In genomic region chr17:69327060-69327831, GRCh38 we compare ENCODE assay signal across 1 cellular context.
A peak's percentile ranks its signal among the peaks of the same experiment; 100 is the strongest.
TF ChIP-seq lines count a peak whose summit lies in the region.

A gene with protein sequence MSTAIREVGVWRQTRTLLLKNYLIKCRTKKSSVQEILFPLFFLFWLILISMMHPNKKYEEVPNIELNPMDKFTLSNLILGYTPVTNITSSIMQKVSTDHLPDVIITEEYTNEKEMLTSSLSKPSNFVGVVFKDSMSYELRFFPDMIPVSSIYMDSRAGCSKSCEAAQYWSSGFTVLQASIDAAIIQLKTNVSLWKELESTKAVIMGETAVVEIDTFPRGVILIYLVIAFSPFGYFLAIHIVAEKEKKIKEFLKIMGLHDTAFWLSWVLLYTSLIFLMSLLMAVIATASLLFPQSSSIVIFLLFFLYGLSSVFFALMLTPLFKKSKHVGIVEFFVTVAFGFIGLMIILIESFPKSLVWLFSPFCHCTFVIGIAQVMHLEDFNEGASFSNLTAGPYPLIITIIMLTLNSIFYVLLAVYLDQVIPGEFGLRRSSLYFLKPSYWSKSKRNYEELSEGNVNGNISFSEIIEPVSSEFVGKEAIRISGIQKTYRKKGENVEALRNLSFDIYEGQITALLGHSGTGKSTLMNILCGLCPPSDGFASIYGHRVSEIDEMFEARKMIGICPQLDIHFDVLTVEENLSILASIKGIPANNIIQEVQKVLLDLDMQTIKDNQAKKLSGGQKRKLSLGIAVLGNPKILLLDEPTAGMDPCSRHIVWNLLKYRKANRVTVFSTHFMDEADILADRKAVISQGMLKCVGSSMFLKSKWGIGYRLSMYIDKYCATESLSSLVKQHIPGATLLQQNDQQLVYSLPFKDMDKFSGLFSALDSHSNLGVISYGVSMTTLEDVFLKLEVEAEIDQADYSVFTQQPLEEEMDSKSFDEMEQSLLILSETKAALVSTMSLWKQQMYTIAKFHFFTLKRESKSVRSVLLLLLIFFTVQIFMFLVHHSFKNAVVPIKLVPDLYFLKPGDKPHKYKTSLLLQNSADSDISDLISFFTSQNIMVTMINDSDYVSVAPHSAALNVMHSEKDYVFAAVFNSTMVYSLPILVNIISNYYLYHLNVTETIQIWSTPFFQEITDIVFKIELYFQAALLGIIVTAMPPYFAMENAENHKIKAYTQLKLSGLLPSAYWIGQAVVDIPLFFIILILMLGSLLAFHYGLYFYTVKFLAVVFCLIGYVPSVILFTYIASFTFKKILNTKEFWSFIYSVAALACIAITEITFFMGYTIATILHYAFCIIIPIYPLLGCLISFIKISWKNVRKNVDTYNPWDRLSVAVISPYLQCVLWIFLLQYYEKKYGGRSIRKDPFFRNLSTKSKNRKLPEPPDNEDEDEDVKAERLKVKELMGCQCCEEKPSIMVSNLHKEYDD (N-terminal part only) (minus strand): TSS chr17:69327133. CDS start chr17:69314415, 12,718 bp downstream.

TF ChIP-seq in HEK293, 187 proteins besides CTCF, POLR2A, EP300 and RAD21 (continued from another document and continues in another):
- TF ChIP-seq ZNF704 (tag by site-specific recombination; IDR thresholded peaks at IDR 0.05) (no peak), ZBTB21 (tag by site-specific recombination; IDR thresholded peaks at IDR 0.05) (0 out of 2 replicates have a peak, but pooled peaks have one; percentile 16), ZBTB48 (tag by site-specific recombination; IDR thresholded peaks at IDR 0.05) (no peak), ZIC2 (tag by site-specific recombination; IDR thresholded peaks at IDR 0.05) (no peak), ZNF366 (tag by site-specific recombination; conservative IDR thresholded peaks at IDR 0.05) (no peak), GLIS2 (tag by site-specific recombination; IDR thresholded peaks at IDR 0.05) (no peak), ZNF184 (tag by site-specific recombination; IDR thresholded peaks at IDR 0.05) (0 out of 2 replicates have a peak, but pooled peaks have one; percentile 43), HOXA7 (CRISPR knock-in tag; IDR thresholded peaks at IDR 0.05; ENCODE audit: borderline replicate concordance) (no peak), ZNF610 (tag by site-specific recombination; IDR thresholded peaks at IDR 0.05; ENCODE audit: borderline replicate concordance) (peak; percentile 85; the same call in 1 of the 2 replicates), ZNF707 (tag by site-specific recombination; IDR thresholded peaks at IDR 0.05) (no peak), ZBTB17 (tag by site-specific recombination; IDR thresholded peaks at IDR 0.05) (no peak), ZNF513 (tag by site-specific recombination; IDR thresholded peaks at IDR 0.05) (no peak), ZNF530 (tag by site-specific recombination; IDR thresholded peaks at IDR 0.05; ENCODE audit: low read depth) (no peak), SCRT2 (tag by site-specific recombination; IDR thresholded peaks at IDR 0.05) (no peak), ZNF114 (tag by site-specific recombination; IDR thresholded peaks at IDR 0.05) (no peak), ZNF501 (tag by site-specific recombination; IDR thresholded peaks at IDR 0.05) (peak; percentile 47), PRDM6 (tag by site-specific recombination; IDR thresholded peaks at IDR 0.05) (no peak), ZNF157 (tag by site-specific recombination; IDR thresholded peaks at IDR 0.05) (no peak), ZNF776 (tag by site-specific recombination; IDR thresholded peaks at IDR 0.05; ENCODE audit: borderline replicate concordance) (no peak), ZFHX2 (tag by site-specific recombination; conservative IDR thresholded peaks at IDR 0.05) (peak; percentile 52), KLF16 (tag by site-specific recombination; IDR thresholded peaks at IDR 0.05) (peak; percentile 52), KLF9 (tag by site-specific recombination; IDR thresholded peaks at IDR 0.05; ENCODE audit: low read depth) (no peak; the same call in 1 of the 2 replicates), ZFP37 (tag by site-specific recombination; IDR thresholded peaks at IDR 0.05) (no peak), ZNF529 (tag by site-specific recombination; IDR thresholded peaks at IDR 0.05; ENCODE audit: insufficient replicate concordance) (no peak), BCL11A (tag by site-specific recombination; IDR thresholded peaks at IDR 0.05; ENCODE audit: low read depth) (no peak), SCRT1 (tag by site-specific recombination; IDR thresholded peaks at IDR 0.05; ENCODE audit: borderline replicate concordance) (no peak), ZNF175 (tag by site-specific recombination; IDR thresholded peaks at IDR 0.05) (no peak), ZNF311 (tag by site-specific recombination; IDR thresholded peaks at IDR 0.05; ENCODE audit: borderline replicate concordance) (no peak), ZFP41 (tag by site-specific recombination; IDR thresholded peaks at IDR 0.05; ENCODE audit: borderline replicate concordance) (no peak), ZNF843 (tag by site-specific recombination; IDR thresholded peaks at IDR 0.05) (no peak), ZNF510 (tag by site-specific recombination; IDR thresholded peaks at IDR 0.05; ENCODE audit: insufficient replicate concordance) (no peak), KLF1 (tag by site-specific recombination; IDR thresholded peaks at IDR 0.05) (0 out of 2 replicates have a peak, but pooled peaks have one; percentile 22), ZNF639 (tag by site-specific recombination; IDR thresholded peaks at IDR 0.05) (no peak), ZNF488 (tag by site-specific recombination; IDR thresholded peaks at IDR 0.05) (no peak), ZNF561 (tag by site-specific recombination; IDR thresholded peaks at IDR 0.05; ENCODE audit: borderline replicate concordance) (peak; percentile 96), REPIN1 (tag by site-specific recombination; IDR thresholded peaks at IDR 0.05; ENCODE audit: low read depth) (no peak)
- TF ChIP-seq, protein P1, sequence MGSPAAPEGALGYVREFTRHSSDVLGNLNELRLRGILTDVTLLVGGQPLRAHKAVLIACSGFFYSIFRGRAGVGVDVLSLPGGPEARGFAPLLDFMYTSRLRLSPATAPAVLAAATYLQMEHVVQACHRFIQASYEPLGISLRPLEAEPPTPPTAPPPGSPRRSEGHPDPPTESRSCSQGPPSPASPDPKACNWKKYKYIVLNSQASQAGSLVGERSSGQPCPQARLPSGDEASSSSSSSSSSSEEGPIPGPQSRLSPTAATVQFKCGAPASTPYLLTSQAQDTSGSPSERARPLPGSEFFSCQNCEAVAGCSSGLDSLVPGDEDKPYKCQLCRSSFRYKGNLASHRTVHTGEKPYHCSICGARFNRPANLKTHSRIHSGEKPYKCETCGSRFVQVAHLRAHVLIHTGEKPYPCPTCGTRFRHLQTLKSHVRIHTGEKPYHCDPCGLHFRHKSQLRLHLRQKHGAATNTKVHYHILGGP (tag by site-specific recombination; IDR thresholded peaks at IDR 0.05) = no peak
- TF ChIP-seq, protein P2, sequence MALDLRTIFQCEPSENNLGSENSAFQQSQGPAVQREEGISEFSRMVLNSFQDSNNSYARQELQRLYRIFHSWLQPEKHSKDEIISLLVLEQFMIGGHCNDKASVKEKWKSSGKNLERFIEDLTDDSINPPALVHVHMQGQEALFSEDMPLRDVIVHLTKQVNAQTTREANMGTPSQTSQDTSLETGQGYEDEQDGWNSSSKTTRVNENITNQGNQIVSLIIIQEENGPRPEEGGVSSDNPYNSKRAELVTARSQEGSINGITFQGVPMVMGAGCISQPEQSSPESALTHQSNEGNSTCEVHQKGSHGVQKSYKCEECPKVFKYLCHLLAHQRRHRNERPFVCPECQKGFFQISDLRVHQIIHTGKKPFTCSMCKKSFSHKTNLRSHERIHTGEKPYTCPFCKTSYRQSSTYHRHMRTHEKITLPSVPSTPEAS (tag by site-specific recombination; IDR thresholded peaks at IDR 0.05) = no peak
- TF ChIP-seq, protein P3, sequence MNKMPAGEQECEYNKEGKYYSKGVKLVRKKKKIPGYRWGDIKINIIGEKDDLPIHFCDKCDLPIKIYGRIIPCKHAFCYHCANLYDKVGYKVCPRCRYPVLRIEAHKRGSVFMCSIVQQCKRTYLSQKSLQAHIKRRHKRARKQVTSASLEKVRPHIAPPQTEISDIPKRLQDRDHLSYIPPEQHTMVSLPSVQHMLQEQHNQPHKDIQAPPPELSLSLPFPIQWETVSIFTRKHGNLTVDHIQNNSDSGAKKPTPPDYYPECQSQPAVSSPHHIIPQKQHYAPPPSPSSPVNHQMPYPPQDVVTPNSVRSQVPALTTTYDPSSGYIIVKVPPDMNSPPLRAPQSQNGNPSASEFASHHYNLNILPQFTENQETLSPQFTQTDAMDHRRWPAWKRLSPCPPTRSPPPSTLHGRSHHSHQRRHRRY (tag by site-specific recombination; IDR thresholded peaks at IDR 0.05) = no peak
- TF ChIP-seq, protein P4, sequence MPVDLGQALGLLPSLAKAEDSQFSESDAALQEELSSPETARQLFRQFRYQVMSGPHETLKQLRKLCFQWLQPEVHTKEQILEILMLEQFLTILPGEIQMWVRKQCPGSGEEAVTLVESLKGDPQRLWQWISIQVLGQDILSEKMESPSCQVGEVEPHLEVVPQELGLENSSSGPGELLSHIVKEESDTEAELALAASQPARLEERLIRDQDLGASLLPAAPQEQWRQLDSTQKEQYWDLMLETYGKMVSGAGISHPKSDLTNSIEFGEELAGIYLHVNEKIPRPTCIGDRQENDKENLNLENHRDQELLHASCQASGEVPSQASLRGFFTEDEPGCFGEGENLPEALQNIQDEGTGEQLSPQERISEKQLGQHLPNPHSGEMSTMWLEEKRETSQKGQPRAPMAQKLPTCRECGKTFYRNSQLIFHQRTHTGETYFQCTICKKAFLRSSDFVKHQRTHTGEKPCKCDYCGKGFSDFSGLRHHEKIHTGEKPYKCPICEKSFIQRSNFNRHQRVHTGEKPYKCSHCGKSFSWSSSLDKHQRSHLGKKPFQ (tag by site-specific recombination; IDR thresholded peaks at IDR 0.05) = no peak
- TF ChIP-seq, protein P5, sequence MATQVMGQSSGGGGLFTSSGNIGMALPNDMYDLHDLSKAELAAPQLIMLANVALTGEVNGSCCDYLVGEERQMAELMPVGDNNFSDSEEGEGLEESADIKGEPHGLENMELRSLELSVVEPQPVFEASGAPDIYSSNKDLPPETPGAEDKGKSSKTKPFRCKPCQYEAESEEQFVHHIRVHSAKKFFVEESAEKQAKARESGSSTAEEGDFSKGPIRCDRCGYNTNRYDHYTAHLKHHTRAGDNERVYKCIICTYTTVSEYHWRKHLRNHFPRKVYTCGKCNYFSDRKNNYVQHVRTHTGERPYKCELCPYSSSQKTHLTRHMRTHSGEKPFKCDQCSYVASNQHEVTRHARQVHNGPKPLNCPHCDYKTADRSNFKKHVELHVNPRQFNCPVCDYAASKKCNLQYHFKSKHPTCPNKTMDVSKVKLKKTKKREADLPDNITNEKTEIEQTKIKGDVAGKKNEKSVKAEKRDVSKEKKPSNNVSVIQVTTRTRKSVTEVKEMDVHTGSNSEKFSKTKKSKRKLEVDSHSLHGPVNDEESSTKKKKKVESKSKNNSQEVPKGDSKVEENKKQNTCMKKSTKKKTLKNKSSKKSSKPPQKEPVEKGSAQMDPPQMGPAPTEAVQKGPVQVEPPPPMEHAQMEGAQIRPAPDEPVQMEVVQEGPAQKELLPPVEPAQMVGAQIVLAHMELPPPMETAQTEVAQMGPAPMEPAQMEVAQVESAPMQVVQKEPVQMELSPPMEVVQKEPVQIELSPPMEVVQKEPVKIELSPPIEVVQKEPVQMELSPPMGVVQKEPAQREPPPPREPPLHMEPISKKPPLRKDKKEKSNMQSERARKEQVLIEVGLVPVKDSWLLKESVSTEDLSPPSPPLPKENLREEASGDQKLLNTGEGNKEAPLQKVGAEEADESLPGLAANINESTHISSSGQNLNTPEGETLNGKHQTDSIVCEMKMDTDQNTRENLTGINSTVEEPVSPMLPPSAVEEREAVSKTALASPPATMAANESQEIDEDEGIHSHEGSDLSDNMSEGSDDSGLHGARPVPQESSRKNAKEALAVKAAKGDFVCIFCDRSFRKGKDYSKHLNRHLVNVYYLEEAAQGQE (tag by site-specific recombination; IDR thresholded peaks at IDR 0.05) = no peak
